Comparison of ENCODE assay signal across 20 cellular contexts in genomic region chr17:5211458-5211857, GRCh38. TPM values are rescaled to one million over a fixed set of nuclear protein-coding genes. Genes with fewer than 3 reads are reported as not detected.
DNase-seq lines count a peak whose midpoint lies in the region; ATAC-seq and TF ChIP-seq lines count a peak whose summit lies in the region.
"Had no signal": no experiment of that assay in that cellular context is flagged by ENCODE, and none has a peak within 500 bp of the region (broad histone marks: within the 10 kb centered on the region; RNA-seq: fewer than 3 reads in every experiment).

No MANE protein-coding gene starts in this region.

- DNase-seq in activated B cell treated with CpG ODN at 0.5 μM for 24 hours (no peak), naive B cell (no peak), NCI-H2171 (lab: John Stamatoyannopoulos, UW) (no peak), SW480 (ENCODE audit: low spot score) (no peak)
- DNase-seq: activated CD8-positive, alpha-beta memory T cell treated with anti-CD3 and anti-CD28 coated beads, Interleukin-2, amount 50 U/mL, for 48 hours; activated naive CD4-positive, alpha-beta T cell treated with Interleukin-2 at 50 U/mL for 16 hours; AML-193; DMS53; kidney glomerular epithelial cell; NCI-H1417; pancreas; small intestine; trophoblast cell had no signal

- peak overlapping the region; percentile 59 for H3K4me3 ChIP-seq in DOHH2 (ENCODE audit: low read length)
- H3K4me3 ChIP-seq: pancreas had no signal

- H3K27ac ChIP-seq in C4-2B (peak overlapping the region; percentile 19), DOHH2 (ENCODE audit: low read depth, low read length) (peak overlapping the region; percentile 94)
- H3K27ac ChIP-seq: KMS-11 had no signal

- intact Hi-C loops in activated B cell treated with CpG ODN at 0.5 μM for 24 hours (cut with micrococcal nuclease): loop anchor here (2.0 kb wide), 1 partner anchor 15 kb away; no protein-coding TSS in a partner anchor

- peak overlapping the region; percentile 96 for H3K27ac Mint-ChIP-seq in activated B cell treated with CpG ODN at 0.5 μM for 24 hours
- peak overlapping the region; percentile 55 to 94 (median 88) for H3K27ac Mint-ChIP-seq in naive B cell
- H3K27ac Mint-ChIP-seq: T-helper 1 cell treated with Interleukin-12 subunit alpha and Interleukin-12 subunit beta and Interleukin-4 antibody, amounts not matched to agents 30 μg/mL and 1 μg/mL, for 36 hours had no signal

- peaks cover 8% of the 10 kb centered on the region for H3K36me3 ChIP-seq in DOHH2 (ENCODE audit: control insufficient read depth, low read length)

- peak overlapping the region; percentile 29 for H3K4me3 Mint-ChIP-seq in activated B cell treated with CpG ODN at 0.5 μM for 24 hours
- H3K4me3 Mint-ChIP-seq in naive B cell: peak overlapping the region in 7 of 8 donors; percentile 57 to 84 (median 70)
- H3K4me3 Mint-ChIP-seq: T-helper 1 cell treated with Interleukin-12 subunit alpha and Interleukin-12 subunit beta and Interleukin-4 antibody, amounts not matched to agents 30 μg/mL and 1 μg/mL, for 36 hours had no signal

- H3K9me3 Mint-ChIP-seq in activated B cell treated with CpG ODN at 0.5 μM for 24 hours (no peaks in the 10 kb centered on the region), naive B cell (peaks cover 0 to 6% (median 4%) of the 10 kb centered on the region in 7 donors)
- H3K9me3 Mint-ChIP-seq: T-helper 1 cell treated with Interleukin-12 subunit alpha and Interleukin-12 subunit beta and Interleukin-4 antibody, amounts not matched to agents 30 μg/mL and 1 μg/mL, for 36 hours had no signal

- H3K9me2 ChIP-seq in DOHH2 (replicated peaks; ENCODE audit: control insufficient read depth, low read length): no peaks in the 10 kb centered on the region

- H3K79me2 ChIP-seq in DOHH2 (ENCODE audit: control insufficient read depth, low read length): no peaks in the 10 kb centered on the region

- H3K4me1 Mint-ChIP-seq in activated B cell treated with CpG ODN at 0.5 μM for 24 hours (peaks cover 80% of the 10 kb centered on the region), naive B cell (peaks cover 61 to 85% (median 72%) of the 10 kb centered on the region in 3 donors)

- TF ChIP-seq CTCF in C4-2B (conservative IDR thresholded peaks at IDR 0.05) (no peak), DOHH2 (IDR thresholded peaks at IDR 0.05; ENCODE audit: low read depth, low read length, poor library complexity, severe bottlenecking) (no peak), activated B cell treated with CpG ODN at 0.5 μM for 24 hours (IDR thresholded peaks at IDR 0.05) (no peak)

- H3K9me3 ChIP-seq in DOHH2 (ENCODE audit: control insufficient read depth, insufficient read depth, low read length): no peaks in the 10 kb centered on the region
- H3K9me3 ChIP-seq: pancreas had no signal

- H3F3A ChIP-seq in DOHH2 (ENCODE audit: control insufficient read depth, insufficient read depth): peaks cover 24% of the 10 kb centered on the region

- peak; percentile 6 for ATAC-seq in activated B cell treated with CpG ODN at 0.5 μM for 24 hours (ENCODE audit: low read depth)
- ATAC-seq in naive B cell (ENCODE audit: low read depth in 2 of 2): peak in 1 of 2 donors; percentile 29
- ATAC-seq in GM18868 (IDR thresholded peaks at IDR 0.05; ENCODE audit: unreplicated experiment): no peak
- no peak for ATAC-seq in HG03196 (IDR thresholded peaks at IDR 0.05; ENCODE audit: unreplicated experiment)

- CTCF ChIA-PET in activated B cell treated with CpG ODN at 0.5 μM for 24 hours (lab: Charles Lee): interaction anchor here (1.2 to 1.8 kb wide), 6 partner anchors 10 to 27 kb away, joined by 3 to 4 read pairs (median 3); partner anchors contain the start of gene SCIMP

- POLR2A ChIA-PET in activated B cell treated with CpG ODN at 0.5 μM for 24 hours (lab: Charles Lee): interaction anchor here (1.0 to 7.0 kb wide), 11 partner anchors 8 to 140 kb away, joined by 3 to 130 read pairs (median 5); partner anchors contain the start of genes SCIMP and ZNF594

- no peaks in the 10 kb centered on the region for H3K27me3 ChIP-seq in DOHH2 (ENCODE audit: control insufficient read depth, low read length)
- H3K27me3 ChIP-seq: pancreas had no signal

- H3K27me3 Mint-ChIP-seq in activated B cell treated with CpG ODN at 0.5 μM for 24 hours (no peaks in the 10 kb centered on the region), naive B cell (no peaks in the 10 kb centered on the region)

- H3K36me3 Mint-ChIP-seq in activated B cell treated with CpG ODN at 0.5 μM for 24 hours (ENCODE audit: low read depth) (peaks cover 69% of the 10 kb centered on the region), naive B cell (peaks cover 46% of the 10 kb centered on the region in 2 donors)

- peaks cover 60% of the 10 kb centered on the region for H3K4me1 ChIP-seq in DOHH2 (ENCODE audit: control insufficient read depth, low read length)
- H3K4me1 ChIP-seq: pancreas had no signal

- H4K20me1 ChIP-seq in DOHH2 (ENCODE audit: control insufficient read depth, insufficient read depth, low read depth, low read length): no peaks in the 10 kb centered on the region

- H3K4me2 ChIP-seq in DOHH2 (ENCODE audit: low read length): peak overlapping the region; percentile 74
- H3K4me2 ChIP-seq: KMS-11 had no signal

RNA-seq across cellular contexts. Expression of gene ZNF594, which starts 19.8 kb away (rescaled TPM):
- total RNA-seq in activated B cell treated with CpG ODN at 0.5 μM for 24 hours: 20.4 and 26.8 TPM in 2 replicates
- polyA plus RNA-seq in naive B cell (ENCODE audit: low read depth in 6 of 6): 1 to 10 TPM in 5 of 6 donors, under 1 TPM in 1; 0.82 to 4.8 (median 4.0) TPM

RNA-seq across cellular contexts. Expression of gene SCIMP, which starts 23.2 kb away (rescaled TPM):
- 23.4 and 24.5 TPM in 2 replicates for total RNA-seq in activated B cell treated with CpG ODN at 0.5 μM for 24 hours
- 100 to 1,000 TPM in 3 of 6 donors, 10 to 100 TPM in 3; 80.4 to 181 (median 103) TPM for polyA plus RNA-seq in naive B cell (ENCODE audit: low read depth in 6 of 6)
- total RNA-seq: H4 had no signal
